In the genomic region with DNA sequence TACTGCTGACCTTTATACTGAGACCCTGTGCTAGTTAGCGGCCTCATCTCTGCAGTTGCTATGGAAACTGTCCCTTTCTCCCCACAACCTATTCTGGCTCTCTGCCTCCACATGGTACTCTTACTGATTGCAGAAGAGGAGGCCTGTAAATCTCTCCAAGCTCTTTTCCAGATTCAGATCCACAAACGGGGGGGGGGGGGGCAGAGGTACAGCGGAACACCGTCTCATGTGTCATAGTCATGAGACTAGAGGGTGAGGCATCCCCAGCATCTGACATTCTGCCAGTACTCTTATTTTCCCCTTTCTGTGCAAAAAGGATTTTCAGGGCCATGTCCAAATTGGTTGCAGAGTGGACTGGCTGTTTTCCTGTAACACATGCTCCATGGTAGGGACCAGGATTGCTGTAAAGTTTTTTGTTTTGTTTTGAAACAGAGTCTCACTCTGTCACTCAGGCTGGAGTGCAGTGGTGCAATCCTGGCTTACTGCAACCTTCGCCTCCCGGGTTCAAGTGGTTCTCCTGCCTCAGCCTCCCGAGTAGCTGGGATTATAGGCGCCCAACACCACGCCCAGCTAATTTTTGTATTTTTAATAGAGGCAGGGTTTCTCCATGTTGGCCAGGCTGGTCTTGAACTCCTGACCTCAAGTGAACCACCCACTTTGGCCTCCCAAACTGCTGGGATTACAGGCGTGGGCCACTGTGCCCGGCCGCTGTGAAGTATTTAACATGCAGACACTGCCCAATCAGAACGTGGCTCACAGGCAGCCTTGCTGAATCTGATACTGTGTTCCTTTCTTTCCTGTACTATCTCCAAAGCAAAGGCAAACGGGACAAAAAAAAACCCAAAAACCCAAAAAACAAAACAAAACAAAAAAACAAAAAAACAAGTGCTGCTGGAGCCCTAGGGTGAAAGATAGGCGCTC, we compare ENCODE assay signal across 8 cellular contexts. TPM values are rescaled to one million over a fixed set of nuclear protein-coding genes. Genes with fewer than 3 reads are reported as not detected.
DNase-seq lines count a peak whose midpoint lies in the region; ATAC-seq and TF ChIP-seq lines count a peak whose summit lies in the region.

No MANE protein-coding gene starts in this region.

- no peak for DNase-seq in BJ (ENCODE audit: low read depth)
- DNase-seq in LHCN-M2 (ENCODE audit: low read depth) = peak; percentile 69
- DNase-seq in brain microvascular endothelial cell = no peak
- no peak for DNase-seq in GM13976 (ENCODE audit: low spot score)
- no peak for DNase-seq in SKM-1 (lab: John Stamatoyannopoulos, UW; ENCODE audit: unreplicated experiment)
- DNase-seq in aorta = no peak
- no peak for DNase-seq in HuH-7.5 (ENCODE audit: low spot score)

- POLR2A ChIA-PET in BJ (lab: Charles Lee) = interaction anchor here (1.3 kb wide), 1 partner anchor 35 kb away, joined by 4 read pairs; no protein-coding TSS in a partner anchor

- ATAC-seq in aorta (ENCODE audit: low FRiP score) = no peak

- no peaks in the 10 kb centered on the region for H3K9me3 ChIP-seq in muscle layer of duodenum (ENCODE audit: control insufficient read depth in 1 of 2, low read length in 2 of 2)
- H3K9me3 ChIP-seq in aorta (ENCODE audit: control insufficient read depth, low read length) = no peaks in the 10 kb centered on the region

- WGBS in aorta, 2 donors = 73 to 74% methylated on average over 15 of the region's 15 CpGs

- in situ Hi-C loops in brain microvascular endothelial cell (cut with HindIII; ENCODE audit: low pct_ligation_motif_present, low sequenced_read_pairs) = no loop called here
- in situ Hi-C loops in GM13976 (cut with MboI; ENCODE audit: low sequenced_read_pairs, unreplicated experiment) = no loop called here

- intact Hi-C loops in aorta (cut with DNase I) = no loop called here

- TF ChIP-seq CTCF in BJ (IDR thresholded peaks at IDR 0.05; ENCODE audit: insufficient read depth, low read depth, low read length) (no peak), brain microvascular endothelial cell (IDR thresholded peaks at IDR 0.05; ENCODE audit: low read depth, low read length, missing control alignments) (no peak), GM13976 (IDR thresholded peaks at IDR 0.05; ENCODE audit: borderline replicate concordance, control extremely low read depth, extremely low read depth, insufficient read depth, missing control alignments) (no peak)

- H3K27ac ChIP-seq in brain microvascular endothelial cell (peak overlapping the region; percentile 48), muscle layer of duodenum (ENCODE audit: low read length) (peak overlapping the region; percentile 72), aorta (ENCODE audit: low read depth in 1 of 2, low read length in 2 of 2) (no peak overlapping the region)

- H3K4me1 ChIP-seq in muscle layer of duodenum (ENCODE audit: control insufficient read depth in 1 of 2, insufficient read depth in 2 of 2, low read length in 2 of 2) (peaks cover 0 to 26% of the 10 kb centered on the region in 2 donors), aorta (ENCODE audit: control insufficient read depth in 1 of 2, insufficient read depth in 2 of 2, low read length in 2 of 2) (peaks cover 2 to 3% of the 10 kb centered on the region in 2 donors)

- H3K36me3 ChIP-seq in BJ (ENCODE audit: control insufficient read depth, insufficient read depth, low read length) (no peaks in the 10 kb centered on the region), brain microvascular endothelial cell (replicated peaks) (no peaks in the 10 kb centered on the region), muscle layer of duodenum (ENCODE audit: control insufficient read depth in 1 of 2, insufficient read depth in 2 of 2, low read length in 2 of 2) (no peaks in the 10 kb centered on the region), aorta (ENCODE audit: control insufficient read depth in 1 of 2, insufficient read depth in 2 of 2, low read length in 1 of 2) (no peaks in the 10 kb centered on the region)

- CTCF ChIA-PET in BJ (lab: Yijun Ruan, JAX) = interaction anchor here (1.3 to 1.7 kb wide), 2 partner anchors 25 to 69 kb away, joined by 3 to 8 read pairs; no protein-coding TSS in a partner anchor

- H3K4me3 ChIP-seq in BJ (ENCODE audit: low read depth, low read length) = peak overlapping the region; percentile 41; the same call in 1 of the 2 replicates
- peak overlapping the region; percentile 15 for H3K4me3 ChIP-seq in brain microvascular endothelial cell (ENCODE audit: low read depth, low read length)
- H3K4me3 ChIP-seq in muscle layer of duodenum (ENCODE audit: low read depth in 1 of 2, low read length in 2 of 2) = peak overlapping the region; percentile 72 to 85
- no peak overlapping the region for H3K4me3 ChIP-seq in aorta (ENCODE audit: low read length in 2 of 2)

- H3K27me3 ChIP-seq in BJ (ENCODE audit: control insufficient read depth, insufficient read depth, low read length) = no peaks in the 10 kb centered on the region
- H3K27me3 ChIP-seq in brain microvascular endothelial cell (replicated peaks) = no peaks in the 10 kb centered on the region
- H3K27me3 ChIP-seq in muscle layer of duodenum (ENCODE audit: low read depth, low read length) = no peaks in the 10 kb centered on the region
- H3K27me3 ChIP-seq in aorta (ENCODE audit: control insufficient read depth in 1 of 2, insufficient read depth in 2 of 2, low read length in 1 of 2) = no peaks in the 10 kb centered on the region

RNA-seq across cellular contexts. Expression of gene MAP1A, which starts 8.1 kb away (rescaled TPM):
- 32.9 and 54.0 TPM in 2 replicates for polyA plus RNA-seq in BJ (2011; rRNA removed)
- polyA minus RNA-seq in BJ (2011; rRNA and poly(A)+ RNA removed) = 112 and 123 TPM in 2 replicates
- total RNA-seq in LHCN-M2 (2014; rRNA removed) = 52.7 and 61.2 TPM in 2 replicates
- 73.3 TPM for polyA plus RNA-seq in LHCN-M2 (2012)
- 10 to 100 TPM; 36.4 to 49.3 TPM for total RNA-seq in aorta
- polyA plus RNA-seq in aorta = 1 to 10 TPM; 5.2 to 5.5 TPM

RNA-seq across cellular contexts. Expression of gene TP53BP1, which starts 16.3 kb away (rescaled TPM):
- polyA plus RNA-seq in BJ (2011; rRNA removed) = 48.3 and 59.9 TPM in 2 replicates
- 65.6 and 101 TPM in 2 replicates for polyA minus RNA-seq in BJ (2011; rRNA and poly(A)+ RNA removed)
- 37.7 and 46.0 TPM in 2 replicates for total RNA-seq in LHCN-M2 (2014; rRNA removed)
- 24.2 TPM for polyA plus RNA-seq in LHCN-M2 (2012)
- 10 to 100 TPM; 37.7 to 63.2 TPM for total RNA-seq in aorta
- polyA plus RNA-seq in aorta = 10 to 100 TPM in 1 of 2 donors, 1 to 10 TPM in 1; 3.4 to 22.5 TPM

Comparison
In these comparisons a context has a peak if more than half of its experiments do, and no peak if none do; other contexts are left out.
1. H3K4me3 ChIP-seq: peak in BJ (single experiment), brain microvascular endothelial cell (single experiment) and muscle layer of duodenum (2 of 2); none in aorta (0 of 2).
2. H3K27ac ChIP-seq: peak in brain microvascular endothelial cell (single experiment) and muscle layer of duodenum (single experiment); none in aorta (0 of 2).